14 cellular contexts compared by ENCODE assay signal in genomic region chr15:32849769-32850668, GRCh38.
DNase-seq lines count a peak whose midpoint lies in the region; ATAC-seq, FAIRE-seq and TF ChIP-seq lines count a peak whose summit lies in the region.
"Had no signal": no experiment of that assay in that cellular context is flagged by ENCODE, and none has a peak within 500 bp of the region (broad histone marks: within the 10 kb centered on the region; RNA-seq: fewer than 3 reads in every experiment).

No MANE protein-coding gene starts in this region.

- H3T11ph ChIP-seq in H9 (ENCODE audit: low read length), result no peak overlapping the region

- H2BK12ac ChIP-seq in H1 (ENCODE audit: low read depth, low read length) (no peak overlapping the region), H9 (ENCODE audit: insufficient read length, low read depth, low read length) (no peak overlapping the region)

- H3K27ac Mint-ChIP-seq in activated T-helper 17 cell treated with anti-CD3 and anti-CD28 coated beads, Interleukin-2, amount 50 U/mL, for 72 hours, result no peak overlapping the region
- no peak overlapping the region for H3K27ac Mint-ChIP-seq in H9
- H3K27ac Mint-ChIP-seq: activated B cell treated with CpG ODN at 0.5 μM for 24 hours, immature natural killer cell had no signal

- intact Hi-C loops in mucosa of descending colon (cut with DNase I, micrococcal nuclease), result loop anchor here in 1 of 2 donors (10.0 kb wide), 1 partner anchor 95 kb away; no protein-coding TSS in a partner anchor

- TF ChIP-seq CTCF in H1 (IDR thresholded peaks at IDR 0.05; ENCODE audit: control extremely low read depth in 1 of 3, insufficient read depth in 1 of 3, low read depth in 1 of 3, low read length in 3 of 3), result no peak
- TF ChIP-seq CTCF in retinal pigment epithelial cell (conservative IDR thresholded peaks at IDR 0.05; ENCODE audit: low read depth, low read length), result no peak
- TF ChIP-seq CTCF in mucosa of descending colon (IDR thresholded peaks at IDR 0.05), result no peak
- TF ChIP-seq CTCF in H9 (conservative IDR thresholded peaks at IDR 0.05), result no peak

- H3K27ac ChIP-seq in GM23248 (peak overlapping the region; percentile 91), H1 (ENCODE audit: low read depth, low read length) (no peak overlapping the region), H9 (ENCODE audit: insufficient read length, low read depth, low read length) (no peak overlapping the region)
- H3K27ac ChIP-seq: neutrophil, thyroid gland had no signal

- H3K4me1 Mint-ChIP-seq in activated T-helper 17 cell treated with anti-CD3 and anti-CD28 coated beads, Interleukin-2, amount 50 U/mL, for 72 hours, result no peaks in the 10 kb centered on the region
- peaks cover 3 to 10% of the 10 kb centered on the region in 2 experiments for H3K4me1 Mint-ChIP-seq in H9
- H3K4me1 Mint-ChIP-seq: activated B cell treated with CpG ODN at 0.5 μM for 24 hours, immature natural killer cell had no signal

- H3K4me3 ChIP-seq in GM23248, result no peak overlapping the region
- no peak overlapping the region for H3K4me3 ChIP-seq in H1 (ENCODE audit: extremely low read depth in 1 of 4, insufficient read depth in 2 of 4, low read depth in 3 of 4, low read length in 4 of 4)
- H3K4me3 ChIP-seq in retinal pigment epithelial cell (ENCODE audit: low read length), result no peak overlapping the region
- no peak overlapping the region for H3K4me3 ChIP-seq in mucosa of descending colon
- H3K4me3 ChIP-seq: thyroid gland had no signal

- H3K18ac ChIP-seq in H1 (ENCODE audit: extremely low read depth, low read length) (no peak overlapping the region), H9 (ENCODE audit: insufficient read length, low read depth, low read length) (no peak overlapping the region)

- no peaks in the 10 kb centered on the region for H3K9me2 ChIP-seq in GM23248 (ENCODE audit: insufficient read depth)

- H3K79me2 ChIP-seq in GM23248 (ENCODE audit: insufficient read depth), result 0 out of 2 replicates have a peak, but pooled peaks cover 1% of the 10 kb centered on the region
- no peaks in the 10 kb centered on the region for H3K79me2 ChIP-seq in H1 (ENCODE audit: control insufficient read depth in 1 of 2, insufficient read depth in 2 of 2, low read length in 2 of 2)
- H3K79me2 ChIP-seq in H9 (ENCODE audit: insufficient read depth, low read length), result no peaks in the 10 kb centered on the region

- H3K14ac ChIP-seq in H1 (ENCODE audit: insufficient read length) (no peak overlapping the region), H9 (ENCODE audit: insufficient read depth, low read length) (no peak overlapping the region)

- H4K91ac ChIP-seq in H1 (replicated peaks; ENCODE audit: insufficient read length, low read length) (no peak overlapping the region), H9 (ENCODE audit: insufficient read length, low read depth, low read length) (no peak overlapping the region)

- in situ Hi-C loops in GM23248 (cut with MboI), result loop anchor here (5.0 to 25.0 kb wide), 2 partner anchors 142 to 188 kb away; no protein-coding TSS in a partner anchor

- H2BK120ac ChIP-seq in H1 (replicated peaks; ENCODE audit: low read depth, low read length), result no peak overlapping the region
- H2BK120ac ChIP-seq in H9 (ENCODE audit: low read depth, low read length, poor library complexity, severe bottlenecking), result no peak overlapping the region

- H2AFZ ChIP-seq in GM23248, result no peak overlapping the region
- 0 out of 2 replicates have a peak overlapping the region, but pooled peaks have one; percentile 33 for H2AFZ ChIP-seq in H1 (ENCODE audit: low read length)
- no peak overlapping the region for H2AFZ ChIP-seq in H9 (ENCODE audit: low read length)

- H3K4me1 ChIP-seq in GM23248 (ENCODE audit: insufficient read depth) (peaks cover 38% of the 10 kb centered on the region), H1 (replicated peaks in 1 of 4; ENCODE audit: control insufficient read depth in 3 of 4, insufficient read depth in 4 of 4, low read length in 3 of 4) (0 out of 7 replicates have a peak, but pooled peaks cover 0 to 3% (median 0%) of the 10 kb centered on the region in 4 experiments), mucosa of descending colon (ENCODE audit: low read depth) (no peaks in the 10 kb centered on the region), H9 (ENCODE audit: insufficient read depth, low read length) (0 out of 2 replicates have a peak, but pooled peaks cover 2% of the 10 kb centered on the region)
- H3K4me1 ChIP-seq: thyroid gland had no signal

- H3K4me3 Mint-ChIP-seq in activated T-helper 17 cell treated with anti-CD3 and anti-CD28 coated beads, Interleukin-2, amount 50 U/mL, for 72 hours, result no peak overlapping the region
- no peak overlapping the region for H3K4me3 Mint-ChIP-seq in H9
- H3K4me3 Mint-ChIP-seq: activated B cell treated with CpG ODN at 0.5 μM for 24 hours, immature natural killer cell had no signal

- CTCF ChIA-PET in H1 (lab: Charles Lee; ENCODE audit: partially characterized antibody), result interaction anchor here (0.6 to 2.2 kb wide), 8 partner anchors 9 to 231 kb away, joined by 3 to 6 read pairs (median 3); no protein-coding TSS in a partner anchor

- WGBS in GM23248 (ENCODE audit: low coverage in 1 of 2, low lambda C conversion rate in 2 of 2, missing lambda C conversion rate in 2 of 2), 2 experiments, result 59 to 63% methylated on average over 11 of the region's 11 CpGs
- WGBS in H1 (ENCODE audit: extremely low coverage in 1 of 2, insufficient coverage in 1 of 2, insufficient read length in 1 of 2, insufficient replicate concordance in 2 of 2, low coverage in 1 of 2, low lambda C conversion rate in 2 of 2, missing lambda C conversion rate in 1 of 2), 2 experiments, result 88% methylated on average over 11 of the region's 11 CpGs; no CpG with 5 or more reads in 1 of the 2 experiments
- WGBS in H9 (ENCODE audit: extremely low coverage, insufficient read length, low lambda C conversion rate), result no CpG with 5 or more reads among the region's 11 CpGs

- DNase-seq in GM23248 (peak; percentile 89), OCI-M1 (lab: John Stamatoyannopoulos, UW) (peak; percentile 89), H1 (ENCODE audit: low read depth in 1 of 2, low spot score in 2 of 2) (no peak), retinal pigment epithelial cell (ENCODE audit: low read depth) (peak; percentile 87), mucosa of descending colon (no peak), H9 (no peak)
- DNase-seq: activated B cell treated with CpG ODN at 0.5 μM for 24 hours, activated gamma-delta T cell treated with Interleukin-2 at 50 U/mL for 16 hours, DND-41, immature natural killer cell, thyroid gland had no signal

- no peak for FAIRE-seq in H1 (lab: Jason Lieb, UNC)

- TF ChIP-seq EP300 in H1 (IDR thresholded peaks at IDR 0.05; ENCODE audit: borderline replicate concordance in 1 of 2, low read depth in 2 of 2, low read length in 2 of 2), result no peak

- no peaks in the 10 kb centered on the region for H4K20me1 ChIP-seq in GM23248 (ENCODE audit: insufficient read depth)
- H4K20me1 ChIP-seq in H1 (replicated peaks in 1 of 2; ENCODE audit: control insufficient read depth in 1 of 2, insufficient read depth in 2 of 2, low read length in 2 of 2), result no peaks in the 10 kb centered on the region
- no peaks in the 10 kb centered on the region for H4K20me1 ChIP-seq in H9 (ENCODE audit: control insufficient read depth, insufficient read depth, insufficient read length)

- ATAC-seq in activated T-helper 17 cell treated with anti-CD3 and anti-CD28 coated beads, Interleukin-2, amount 50 U/mL, for 72 hours (replicated peaks), result no peak
- no peak for ATAC-seq in mucosa of descending colon
- ATAC-seq in GM21825 (IDR thresholded peaks at IDR 0.05; ENCODE audit: unreplicated experiment), result no peak

- H3K23me2 ChIP-seq in H1 (ENCODE audit: low read depth, low read length), result no peaks in the 10 kb centered on the region
- no peaks in the 10 kb centered on the region for H3K23me2 ChIP-seq in H9 (ENCODE audit: insufficient read length, low read depth, low read length, poor library complexity, severe bottlenecking)

- H4K8ac ChIP-seq in H1 (ENCODE audit: extremely low read depth, insufficient read depth, low read length) (no peak overlapping the region), H9 (replicated peaks; ENCODE audit: insufficient read length, low read depth, low read length) (no peak overlapping the region)

- H3K4me2 ChIP-seq in GM23248 (ENCODE audit: unreplicated experiment), result peak overlapping the region; percentile 10
- H3K4me2 ChIP-seq in H1 (ENCODE audit: insufficient read depth in 1 of 2, low read depth in 2 of 2, low read length in 2 of 2), result no peak overlapping the region
- no peak overlapping the region for H3K4me2 ChIP-seq in H9 (ENCODE audit: insufficient read depth, insufficient read length, low read length)

- H3F3A ChIP-seq in GM23248 (ENCODE audit: insufficient read depth), result peaks cover 45% of the 10 kb centered on the region

- H2BK15ac ChIP-seq in H1 (ENCODE audit: low read length) (no peak overlapping the region), H9 (ENCODE audit: low read depth, low read length) (no peak overlapping the region)

- H3K79me1 ChIP-seq in H1 (ENCODE audit: low read depth, low read length), result no peaks in the 10 kb centered on the region
- H3K79me1 ChIP-seq in H9 (ENCODE audit: insufficient read depth, low read depth, low read length, poor library complexity, severe bottlenecking), result no peaks in the 10 kb centered on the region

- H2BK20ac ChIP-seq in H1 (ENCODE audit: low read length) (no peak overlapping the region), H9 (ENCODE audit: low read depth, low read length, poor library complexity, severe bottlenecking) (no peak overlapping the region)

- H3K36me3 ChIP-seq in GM23248 (ENCODE audit: low read depth), result no peaks in the 10 kb centered on the region
- no peaks in the 10 kb centered on the region; a peak in 1 of 8 replicates for H3K36me3 ChIP-seq in H1 (ENCODE audit: control insufficient read depth in 2 of 4, insufficient read depth in 4 of 4, low read length in 3 of 4)
- no peaks in the 10 kb centered on the region for H3K36me3 ChIP-seq in mucosa of descending colon (ENCODE audit: low read depth)
- H3K36me3 ChIP-seq: neutrophil, thyroid gland had no signal

- H3K27me3 ChIP-seq in GM23248 (replicated peaks; ENCODE audit: insufficient read depth) (no peaks in the 10 kb centered on the region), H1 (replicated peaks in 1 of 4; ENCODE audit: control insufficient read depth in 3 of 4, extremely low read depth in 1 of 4, insufficient read depth in 3 of 4, low read length in 3 of 4) (no peaks in the 10 kb centered on the region), H9 (ENCODE audit: insufficient read depth, low read length) (no peaks in the 10 kb centered on the region)
- H3K27me3 ChIP-seq: neutrophil, thyroid gland had no signal

- no peak for TF ChIP-seq RAD21 in H1 (IDR thresholded peaks at IDR 0.05 in 1 of 2, conservative IDR thresholded peaks at IDR 0.05 in 1 of 2; ENCODE audit: low read depth in 2 of 2, low read length in 2 of 2)

- no peak overlapping the region for H2AK5ac ChIP-seq in H1 (ENCODE audit: low read depth, low read length)
- no peak overlapping the region for H2AK5ac ChIP-seq in H9 (ENCODE audit: insufficient read length, low read length)

- TF ChIP-seq POLR2A in H1 (IDR thresholded peaks at IDR 0.05; ENCODE audit: control extremely low read depth in 1 of 2, low read depth in 2 of 2, low read length in 2 of 2), result no peak

- H3K9ac ChIP-seq in GM23248 (peak overlapping the region; percentile 44), H1 (replicated peaks in 1 of 4; ENCODE audit: extremely low read depth in 1 of 4, low read depth in 3 of 4, low read length in 3 of 4) (no peak overlapping the region), H9 (ENCODE audit: extremely low read depth, insufficient read length, low read length) (no peak overlapping the region)

- H3K36me3 Mint-ChIP-seq in activated T-helper 17 cell treated with anti-CD3 and anti-CD28 coated beads, Interleukin-2, amount 50 U/mL, for 72 hours (ENCODE audit: low read depth), result no peaks in the 10 kb centered on the region
- peaks cover 0 to 2% (median 0%) of the 10 kb centered on the region in 3 experiments; a peak in 2 of 7 replicates for H3K36me3 Mint-ChIP-seq in H9 (ENCODE audit: insufficient read depth in 1 of 3, low read depth in 3 of 3)
- H3K36me3 Mint-ChIP-seq: immature natural killer cell had no signal

- H3K56ac ChIP-seq in H1 (replicated peaks; ENCODE audit: insufficient read length, low read depth, low read length) (no peak overlapping the region), H9 (ENCODE audit: insufficient read length, low read depth, low read length) (no peak overlapping the region)

- H3K9me3 Mint-ChIP-seq in activated T-helper 17 cell treated with anti-CD3 and anti-CD28 coated beads, Interleukin-2, amount 50 U/mL, for 72 hours, result no peaks in the 10 kb centered on the region
- H3K9me3 Mint-ChIP-seq in H9, result peaks cover 2 to 7% of the 10 kb centered on the region in 2 experiments; a peak in 1 of 5 replicates

- POLR2A ChIA-PET in H1 (lab: Charles Lee; ENCODE audit: partially characterized antibody), result no interaction called here

- H4K5ac ChIP-seq in H1 (ENCODE audit: insufficient read length, low read depth, low read length), result no peak overlapping the region
- H4K5ac ChIP-seq in H9 (ENCODE audit: insufficient read length, low read depth, low read length), result no peak overlapping the region

- no peak overlapping the region for H3K23ac ChIP-seq in H1 (ENCODE audit: insufficient read length)
- H3K23ac ChIP-seq in H9 (ENCODE audit: insufficient read length, low read depth, low read length), result no peak overlapping the region

- no peaks in the 10 kb centered on the region for H3K9me3 ChIP-seq in GM23248 (ENCODE audit: low read depth)
- no peaks in the 10 kb centered on the region for H3K9me3 ChIP-seq in H1 (ENCODE audit: insufficient read depth in 2 of 2, low read depth in 1 of 2, low read length in 1 of 2)
- no peaks in the 10 kb centered on the region for H3K9me3 ChIP-seq in mucosa of descending colon
- H3K9me3 ChIP-seq in H9 (ENCODE audit: control insufficient read depth, low read depth, low read length), result no peaks in the 10 kb centered on the region
- H3K9me3 ChIP-seq: neutrophil, thyroid gland had no signal

- peaks cover 4% of the 10 kb centered on the region for H3K27me3 Mint-ChIP-seq in activated T-helper 17 cell treated with anti-CD3 and anti-CD28 coated beads, Interleukin-2, amount 50 U/mL, for 72 hours
- no peaks in the 10 kb centered on the region for H3K27me3 Mint-ChIP-seq in H9 (ENCODE audit: low read depth)

- H2BK5ac ChIP-seq in H1 (ENCODE audit: low read depth, low read length), result no peak overlapping the region
- H2BK5ac ChIP-seq in H9 (ENCODE audit: insufficient read length, low read length), result no peak overlapping the region

- no peak overlapping the region for H3K4ac ChIP-seq in H1 (replicated peaks; ENCODE audit: insufficient read length, low read depth, low read length)
- no peak overlapping the region for H3K4ac ChIP-seq in H9 (ENCODE audit: low read depth, low read length)

Comparison
In these comparisons a context has a peak if more than half of its experiments do, and no peak if none do; other contexts are left out.
1. DNase-seq: peak in GM23248 (single experiment), OCI-M1 (single experiment) and retinal pigment epithelial cell (single experiment); none in H1 (0 of 2), mucosa of descending colon (0 of 3) and H9 (single experiment).